Comparison of ENCODE assay signal across 26 cellular contexts in the genomic region with DNA sequence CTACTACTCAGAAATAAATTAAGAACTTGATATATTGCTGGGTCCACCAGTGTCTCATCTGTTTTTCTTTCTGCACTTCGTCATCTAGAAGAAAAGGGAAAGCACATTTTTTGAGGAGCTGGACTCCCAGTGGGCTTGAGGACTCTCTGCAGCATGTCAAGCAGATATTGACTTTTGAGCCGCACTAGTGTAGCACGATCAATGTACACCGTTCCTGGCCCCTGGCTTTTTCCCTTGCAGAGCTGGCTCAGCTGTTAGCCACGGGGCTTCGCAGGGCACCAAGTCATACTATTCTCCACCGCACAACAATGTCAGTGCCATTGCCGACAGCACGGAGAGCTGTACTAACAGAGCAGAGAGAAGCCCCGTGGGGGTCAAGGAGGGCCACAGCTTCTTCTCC.
"Had no signal": no experiment of that assay in that cellular context is flagged by ENCODE, and none has a peak within 500 bp of the region (broad histone marks: within the 10 kb centered on the region; RNA-seq: fewer than 3 reads in every experiment).

No MANE protein-coding gene starts in this region.

- H3K36me3 ChIP-seq: left ventricle myocardium inferior, neural progenitor cell, ovary, sigmoid colon, spleen, tibial nerve, uterus had no signal

- H3K27ac ChIP-seq: left ventricle myocardium inferior, neural progenitor cell, ovary, sigmoid colon, spleen, tibial nerve, uterus had no signal

- H3K27me3 ChIP-seq: neural progenitor cell, ovary, sigmoid colon, spleen, tibial nerve, uterus had no signal

- DNase-seq: hypothalamus; immature natural killer cell; kidney; left colon; left ventricle myocardium inferior; mesendoderm; naive B cell; natural killer cell; nephron progenitor cell; ovary; right cardiac atrium; sigmoid colon; small intestine; spleen; stimulated activated CD4-positive, alpha-beta T cell treated with anti-CD3 and anti-CD28 coated beads, Interleukin-2, amount 100 ng/mL, for 48 hours; stimulated activated CD4-positive, alpha-beta T cell treated with anti-CD3 and anti-CD28 coated beads, Interleukin-4, amount 100 ng/mL, for 4 hours; stimulated activated CD8-positive, alpha-beta memory T cell treated with anti-CD3 and anti-CD28 coated beads, Interleukin-4, amount 100 ng/mL, for 48 hours; stimulated activated naive CD4-positive, alpha-beta T cell treated with Interleukin-2 at 50 U/mL for 16 hours; stimulated activated naive CD8-positive, alpha-beta T cell treated with anti-CD3 and anti-CD28 coated beads, Interleukin-15, amount 100 ng/mL, for 72 hours; substantia nigra; uterus had no signal

- ATAC-seq: left colon; natural killer cell; right cardiac atrium; stimulated activated memory B cell treated with anti-CD40 and anti-IgM and Interleukin-4, amounts not matched to agents 10 μg/mL and 1 μg/mL and 100 μg/mL, for 72 hours; stimulated activated naive CD8-positive, alpha-beta T cell treated with anti-CD3 and anti-CD28 coated beads, Interleukin-15, amount 100 ng/mL, for 72 hours had no signal

- H3K4me2 ChIP-seq: neural progenitor cell had no signal

- H2AFZ ChIP-seq: neural progenitor cell had no signal

- H3K4me1 ChIP-seq: left ventricle myocardium inferior, sigmoid colon, tibial nerve, uterus had no signal

- H3K4me3 ChIP-seq: left ventricle myocardium inferior, lung, neural progenitor cell, ovary, sigmoid colon, spleen, tibial nerve, uterus had no signal

- FAIRE-seq: islet of Langerhans, kidney, small intestine had no signal

- H3K9ac ChIP-seq: neural progenitor cell had no signal

- H3K9me3 ChIP-seq: sigmoid colon, tibial nerve, uterus had no signal
